21 cellular contexts compared by ENCODE assay signal in the genomic region with DNA sequence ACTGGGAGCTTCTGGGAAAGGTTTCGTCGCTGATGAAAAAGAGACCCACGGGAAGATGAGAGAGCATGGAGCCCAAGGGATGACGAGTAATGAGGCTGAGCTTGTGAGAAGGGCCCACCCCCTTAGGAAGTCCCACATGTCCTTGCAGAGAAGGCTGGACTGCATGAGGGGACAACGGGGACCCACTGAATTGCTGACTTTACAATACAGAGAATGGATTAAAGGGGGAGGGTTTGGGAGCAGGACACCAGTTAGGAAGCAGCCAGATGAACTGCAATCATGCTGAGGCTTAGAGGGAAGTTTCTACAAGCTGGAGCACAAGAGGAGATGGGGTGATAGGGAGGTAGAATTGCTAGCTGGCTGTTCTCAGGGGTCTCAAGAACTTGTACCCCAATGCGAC. TPM values are rescaled to one million over a fixed set of nuclear protein-coding genes. Genes with fewer than 3 reads are reported as not detected.
DNase-seq lines count a peak whose midpoint lies in the region; ATAC-seq, FAIRE-seq and TF ChIP-seq lines count a peak whose summit lies in the region.
"Had no signal": no experiment of that assay in that cellular context is flagged by ENCODE, and none has a peak within 500 bp of the region (broad histone marks: within the 10 kb centered on the region; RNA-seq: fewer than 3 reads in every experiment).

No MANE protein-coding gene starts in this region.

- TF ChIP-seq CTCF in A549 (IDR thresholded peaks at IDR 0.05), result no peak
- no peak for TF ChIP-seq CTCF in PC-3 (conservative IDR thresholded peaks at IDR 0.05; ENCODE audit: low read depth, low read length)
- no peak for TF ChIP-seq CTCF in nephron progenitor cell (IDR thresholded peaks at IDR 0.05)

- TF ChIP-seq RAD21 in A549 (conservative IDR thresholded peaks at IDR 0.05 in 1 of 2, IDR thresholded peaks at IDR 0.05 in 1 of 2), result no peak

- intact Hi-C loops in PC-3 (cut with micrococcal nuclease), result no loop called here
- intact Hi-C loops in dendritic cell treated with granulocyte-macrophage colony-stimulating factor and Interleukin-4, amounts not matched to agents 40 ng/mL and 50 ng/mL, for 4 days (cut with micrococcal nuclease), result no loop called here

- no peaks in the 10 kb centered on the region for H4K20me1 ChIP-seq in PC-3 (ENCODE audit: low read length)

- no peak overlapping the region for H3K9ac ChIP-seq in PC-3 (ENCODE audit: low read length)

- no peak overlapping the region for H2AFZ ChIP-seq in PC-3 (ENCODE audit: low read length)

- H3K4me1 ChIP-seq in A549 (peaks cover 6% of the 10 kb centered on the region; the same call in 2 of the 3 replicates), PC-3 (ENCODE audit: insufficient read depth, low read length) (peaks cover 21% of the 10 kb centered on the region)
- H3K4me1 ChIP-seq: HAP-1 had no signal

- H3K27ac ChIP-seq in A549, result no peak overlapping the region
- H3K27ac ChIP-seq in PC-3 (ENCODE audit: low read length), result peak overlapping the region; percentile 17; the same call in 1 of the 2 replicates

- H3K9me2 ChIP-seq in PC-3 (replicated peaks; ENCODE audit: low read length), result no peaks in the 10 kb centered on the region

- FAIRE-seq in A549 (lab: Jason Lieb, UNC), result no peak
- FAIRE-seq: GM12891, GM18507, H54 had no signal

- CTCF ChIA-PET in A549 (lab: Yijun Ruan, JAX) (interaction anchor here (0.6 to 3.4 kb wide), 4 partner anchors 11 to 125 kb away, joined by 3 to 15 read pairs (median 4); no protein-coding TSS in a partner anchor), PC-3 (lab: Charles Lee) (no interaction called here)
- CTCF ChIA-PET in activated naive CD4-positive, alpha-beta T cell treated with anti-CD3 and anti-CD28 coated beads, Interleukin-2, amount 10 ng/mL, durations not matched to agents 7 days and 5 days (lab: Charles Lee), result interaction anchor here (1.0 to 1.4 kb wide), 4 partner anchors 8 to 157 kb away, joined by 3 to 4 read pairs (median 4); no protein-coding TSS in a partner anchor

- H3K4me1 Mint-ChIP-seq in dendritic cell treated with granulocyte-macrophage colony-stimulating factor and Interleukin-4, amounts not matched to agents 40 ng/mL and 50 ng/mL, for 4 days (ENCODE audit: low read depth), result peaks cover 68% of the 10 kb centered on the region
- H3K4me1 Mint-ChIP-seq in nephron progenitor cell, result peaks cover 16% of the 10 kb centered on the region
- H3K4me1 Mint-ChIP-seq in activated naive CD4-positive, alpha-beta T cell treated with anti-CD3 and anti-CD28 coated beads, Interleukin-2, amount 10 ng/mL, durations not matched to agents 7 days and 5 days, result peaks cover 5% of the 10 kb centered on the region

- H3K4me2 ChIP-seq in A549 (no peak overlapping the region), PC-3 (ENCODE audit: low read length) (peak overlapping the region; percentile 45)

- H3K27me3 ChIP-seq in PC-3 (ENCODE audit: low read length), result no peaks in the 10 kb centered on the region

- peak overlapping the region; percentile 60 for H3K27ac Mint-ChIP-seq in dendritic cell treated with granulocyte-macrophage colony-stimulating factor and Interleukin-4, amounts not matched to agents 40 ng/mL and 50 ng/mL, for 4 days
- peak overlapping the region; percentile 71 for H3K27ac Mint-ChIP-seq in nephron progenitor cell
- H3K27ac Mint-ChIP-seq in activated naive CD4-positive, alpha-beta T cell treated with anti-CD3 and anti-CD28 coated beads, Interleukin-2, amount 10 ng/mL, durations not matched to agents 7 days and 5 days, result no peak overlapping the region
- H3K27ac Mint-ChIP-seq: CD4-positive, alpha-beta memory T cell; HFFc6 had no signal

- H3K27me3 Mint-ChIP-seq in dendritic cell treated with granulocyte-macrophage colony-stimulating factor and Interleukin-4, amounts not matched to agents 40 ng/mL and 50 ng/mL, for 4 days, result peaks cover 15% of the 10 kb centered on the region
- H3K27me3 Mint-ChIP-seq in nephron progenitor cell (ENCODE audit: low read depth, poor library complexity), result peaks cover 43% of the 10 kb centered on the region
- peaks cover 90% of the 10 kb centered on the region for H3K27me3 Mint-ChIP-seq in activated naive CD4-positive, alpha-beta T cell treated with anti-CD3 and anti-CD28 coated beads, Interleukin-2, amount 10 ng/mL, durations not matched to agents 7 days and 5 days

- TF ChIP-seq EP300 in A549 (IDR thresholded peaks at IDR 0.05), result no peak

- H3K4me3 ChIP-seq in A549, result no peak overlapping the region
- H3K4me3 ChIP-seq in PC-3 (ENCODE audit: low read length), result no peak overlapping the region
- H3K4me3 ChIP-seq: HAP-1 had no signal

- no peaks in the 10 kb centered on the region for H3K36me3 ChIP-seq in PC-3 (ENCODE audit: low read depth, low read length)
- H3K36me3 ChIP-seq: HAP-1 had no signal

- no peak overlapping the region for H3K4me3 Mint-ChIP-seq in dendritic cell treated with granulocyte-macrophage colony-stimulating factor and Interleukin-4, amounts not matched to agents 40 ng/mL and 50 ng/mL, for 4 days
- no peak overlapping the region for H3K4me3 Mint-ChIP-seq in nephron progenitor cell
- no peak overlapping the region for H3K4me3 Mint-ChIP-seq in activated naive CD4-positive, alpha-beta T cell treated with anti-CD3 and anti-CD28 coated beads, Interleukin-2, amount 10 ng/mL, durations not matched to agents 7 days and 5 days
- H3K4me3 Mint-ChIP-seq: CD4-positive, alpha-beta memory T cell; HFFc6 had no signal

- TF ChIP-seq POLR2A in A549 (IDR thresholded peaks at IDR 0.05; ENCODE audit: low read length), result no peak

- BruUV-seq in PC-3 (replicated peaks; lab: Mats Ljungman, UMichigan), result no TSS peak

- peaks cover 3% of the 10 kb centered on the region for H3K9me3 Mint-ChIP-seq in dendritic cell treated with granulocyte-macrophage colony-stimulating factor and Interleukin-4, amounts not matched to agents 40 ng/mL and 50 ng/mL, for 4 days
- H3K9me3 Mint-ChIP-seq in nephron progenitor cell, result peaks cover 8% of the 10 kb centered on the region
- no peaks in the 10 kb centered on the region for H3K9me3 Mint-ChIP-seq in activated naive CD4-positive, alpha-beta T cell treated with anti-CD3 and anti-CD28 coated beads, Interleukin-2, amount 10 ng/mL, durations not matched to agents 7 days and 5 days

- no peak for ATAC-seq in A549
- no peak for ATAC-seq in PC-3

- H3K36me3 Mint-ChIP-seq in dendritic cell treated with granulocyte-macrophage colony-stimulating factor and Interleukin-4, amounts not matched to agents 40 ng/mL and 50 ng/mL, for 4 days (ENCODE audit: low read depth), result peaks cover 14% of the 10 kb centered on the region
- no peaks in the 10 kb centered on the region for H3K36me3 Mint-ChIP-seq in nephron progenitor cell (ENCODE audit: low read depth)
- no peaks in the 10 kb centered on the region for H3K36me3 Mint-ChIP-seq in activated naive CD4-positive, alpha-beta T cell treated with anti-CD3 and anti-CD28 coated beads, Interleukin-2, amount 10 ng/mL, durations not matched to agents 7 days and 5 days

- H3K9me3 ChIP-seq in A549 (no peaks in the 10 kb centered on the region), PC-3 (ENCODE audit: low read length) (no peaks in the 10 kb centered on the region)
- H3K9me3 ChIP-seq: HAP-1 had no signal

- no peak for DNase-seq in A549 (ENCODE audit: low read depth in 1 of 2, low spot score in 1 of 2)
- no peak for DNase-seq in PC-3
- DNase-seq in nephron progenitor cell, result no peak
- DNase-seq in MV-4-11 (lab: John Stamatoyannopoulos, UW), result no peak
- DNase-seq in activated naive CD4-positive, alpha-beta T cell treated with anti-CD3 and anti-CD28 coated beads, Interleukin-2, amount 10 ng/mL, durations not matched to agents 7 days and 5 days, result no peak
- DNase-seq in anterior cingulate cortex (lab: John Stamatoyannopoulos, UW), result no peak
- DNase-seq: 8988T; C1 segment of cervical spinal cord; Calu3; CD4-positive, alpha-beta memory T cell; COR-L47; DMS53; DMS79 treated with DMSO at 0.1 percent for 48 hours; GF-D8; GOT3; HFFc6 had no signal

- POLR2A ChIA-PET in A549 (lab: Yijun Ruan, JAX), result no interaction called here
- POLR2A ChIA-PET in PC-3 (lab: Charles Lee; ENCODE audit: unreplicated experiment), result no interaction called here

- no peaks in the 10 kb centered on the region for H3F3A ChIP-seq in PC-3 (ENCODE audit: low read length, unreplicated experiment)

- 79% methylated on average over 6 of the region's 6 CpGs for WGBS in A549 (ENCODE audit: missing lambda C conversion rate)

- no peaks in the 10 kb centered on the region for H3K79me2 ChIP-seq in PC-3 (ENCODE audit: low read length)

TF ChIP-seq in A549, 52 proteins besides CTCF, POLR2A, EP300 and RAD21:
- TF ChIP-seq RCOR1 (IDR thresholded peaks at IDR 0.05; ENCODE audit: low read depth, low read length), result no peak
- TF ChIP-seq MAFK (IDR thresholded peaks at IDR 0.05; ENCODE audit: partially characterized antibody), result peak; percentile 37

RNA-seq across cellular contexts. Expression of a gene that starts 5.5 kb away (rescaled TPM):
- polyA plus RNA-seq in A549 (2011; rRNA removed), result 14.3 and 20.0 TPM in 2 replicates
- polyA plus RNA-seq in A549 (2012; cell fraction: cytosol; rRNA removed), result 21.8 and 26.3 TPM in 2 replicates
- polyA plus RNA-seq in A549 (2012; cell fraction: nucleus; rRNA removed), result 34.5 and 38.7 TPM in 2 replicates
- polyA plus RNA-seq in A549 (2017; fragmentation: RNase III; extraction: RNeasy Plus Mini Kit Qiagen cat#74134 plus additional on column Dnase treatment), result 20.9 to 24.2 TPM (median 22.8 TPM) in 3 replicates
- 8.4 and 9.5 TPM in 2 replicates for polyA minus RNA-seq in A549 (2011; rRNA and poly(A)+ RNA removed)
- total RNA-seq in PC-3 (2014; rRNA removed), result 12.6 and 20.8 TPM in 2 replicates
- polyA plus RNA-seq: CD4-positive, alpha-beta memory T cell had no signal
